Comparison of ENCODE assay signal across 1 cellular context in genomic region chr9:97055891-97056290, GRCh38. TPM values are rescaled to one million over a fixed set of nuclear protein-coding genes. Genes with fewer than 3 reads are reported as not detected.
"Had no signal": no experiment of that assay in that cellular context is flagged by ENCODE, and none has a peak within 500 bp of the region (broad histone marks: within the 10 kb centered on the region; RNA-seq: fewer than 3 reads in every experiment).

No MANE protein-coding gene starts in this region.

RNA-seq across cellular contexts. Expression of gene CTSV, which starts 16.9 kb away (rescaled TPM):
- total RNA-seq: Right ventricle myocardium inferior had no signal
